ENCODE assay signal across 1 cellular context in the genomic region with DNA sequence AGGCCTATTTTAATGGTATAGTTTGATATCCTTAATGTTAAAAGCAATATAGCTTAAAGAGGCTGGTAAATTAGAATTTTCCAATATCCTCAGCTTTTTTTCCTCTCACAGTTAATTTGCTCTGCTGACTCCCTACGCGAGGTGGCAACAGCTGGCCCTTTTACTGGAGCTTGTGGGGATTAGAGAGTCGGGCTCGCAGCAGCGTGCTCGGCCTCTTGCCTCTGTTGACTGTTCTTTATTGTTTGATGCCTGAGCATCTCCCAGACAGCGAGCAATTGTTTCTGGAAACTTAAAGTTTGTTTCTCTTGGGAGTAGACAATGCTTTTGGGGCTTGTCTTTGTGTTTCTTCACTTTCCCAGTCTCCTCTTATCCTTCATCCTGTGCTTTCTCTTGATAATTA.
TF ChIP-seq lines count a peak whose summit lies in the region.

No MANE protein-coding gene starts in this region.

TF ChIP-seq in HepG2, 621 proteins besides CTCF, POLR2A, EP300 and RAD21 (continued from another document):
- TF ChIP-seq, protein P1, sequence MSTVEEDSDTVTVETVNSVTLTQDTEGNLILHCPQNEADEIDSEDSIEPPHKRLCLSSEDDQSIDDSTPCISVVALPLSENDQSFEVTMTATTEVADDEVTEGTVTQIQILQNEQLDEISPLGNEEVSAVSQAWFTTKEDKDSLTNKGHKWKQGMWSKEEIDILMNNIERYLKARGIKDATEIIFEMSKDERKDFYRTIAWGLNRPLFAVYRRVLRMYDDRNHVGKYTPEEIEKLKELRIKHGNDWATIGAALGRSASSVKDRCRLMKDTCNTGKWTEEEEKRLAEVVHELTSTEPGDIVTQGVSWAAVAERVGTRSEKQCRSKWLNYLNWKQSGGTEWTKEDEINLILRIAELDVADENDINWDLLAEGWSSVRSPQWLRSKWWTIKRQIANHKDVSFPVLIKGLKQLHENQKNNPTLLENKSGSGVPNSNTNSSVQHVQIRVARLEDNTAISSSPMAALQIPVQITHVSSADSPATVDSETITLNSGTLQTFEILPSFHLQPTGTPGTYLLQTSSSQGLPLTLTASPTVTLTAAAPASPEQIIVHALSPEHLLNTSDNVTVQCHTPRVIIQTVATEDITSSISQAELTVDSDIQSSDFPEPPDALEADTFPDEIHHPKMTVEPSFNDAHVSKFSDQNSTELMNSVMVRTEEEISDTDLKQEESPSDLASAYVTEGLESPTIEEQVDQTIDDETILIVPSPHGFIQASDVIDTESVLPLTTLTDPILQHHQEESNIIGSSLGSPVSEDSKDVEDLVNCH (CRISPR knock-in tag; IDR thresholded peaks at IDR 0.05): no peak
- TF ChIP-seq RXRA (CRISPR knock-in tag; IDR thresholded peaks at IDR 0.05) (no peak), HOXD1 (CRISPR knock-in tag; IDR thresholded peaks at IDR 0.05) (no peak)
TF ChIP-seq in HepG2: peak in this region for 0.
